Comparison of ENCODE assay signal across 12 cellular contexts in genomic region chr6:89895273-89895874, GRCh38. TPM values are rescaled to one million over a fixed set of nuclear protein-coding genes. Genes with fewer than 3 reads are reported as not detected.
DNase-seq lines count a peak whose midpoint lies in the region; ATAC-seq and TF ChIP-seq lines count a peak whose summit lies in the region.
"Had no signal": no experiment of that assay in that cellular context is flagged by ENCODE, and none has a peak within 500 bp of the region (broad histone marks: within the 10 kb centered on the region; RNA-seq: fewer than 3 reads in every experiment).

No MANE protein-coding gene starts in this region.

- H3K4me1 Mint-ChIP-seq in activated CD8-positive, alpha-beta T cell treated with anti-CD3 and anti-CD28 coated beads, Interleukin-2, amount 10 ng/mL, durations not matched to agents 7 days and 5 days (ENCODE audit: low read depth) = peaks cover 2% of the 10 kb centered on the region
- H3K4me1 Mint-ChIP-seq in CD14-positive monocyte = no peaks in the 10 kb centered on the region

- H3K4me3 Mint-ChIP-seq in activated CD8-positive, alpha-beta T cell treated with anti-CD3 and anti-CD28 coated beads, Interleukin-2, amount 10 ng/mL, durations not matched to agents 7 days and 5 days = no peak overlapping the region
- H3K4me3 Mint-ChIP-seq in CD14-positive monocyte = no peak overlapping the region

- no peak overlapping the region for H3K4me3 ChIP-seq in HFF-Myc (replicated peaks; ENCODE audit: low read depth, low read length)
- H3K4me3 ChIP-seq: upper lobe of left lung had no signal

- TF ChIP-seq CTCF in HFF-Myc (IDR thresholded peaks at IDR 0.05; ENCODE audit: low read depth, low read length, missing control alignments) = no peak
- TF ChIP-seq CTCF in CD14-positive monocyte (IDR thresholded peaks at IDR 0.05) = no peak

- POLR2A ChIA-PET in activated CD8-positive, alpha-beta T cell treated with anti-CD3 and anti-CD28 coated beads, Interleukin-2, amount 10 ng/mL, durations not matched to agents 7 days and 5 days (lab: Charles Lee) = interaction anchor here (0.6 kb wide), 1 partner anchor 316 kb away, joined by 3 read pairs; no protein-coding TSS in a partner anchor

- CTCF ChIA-PET in activated CD8-positive, alpha-beta T cell treated with anti-CD3 and anti-CD28 coated beads, Interleukin-2, amount 10 ng/mL, durations not matched to agents 7 days and 5 days (lab: Charles Lee) = no interaction called here

- intact Hi-C loops in CD14-positive monocyte (cut with micrococcal nuclease) = no loop called here

- H3K27ac Mint-ChIP-seq in activated CD8-positive, alpha-beta T cell treated with anti-CD3 and anti-CD28 coated beads, Interleukin-2, amount 10 ng/mL, durations not matched to agents 7 days and 5 days = no peak overlapping the region
- H3K27ac Mint-ChIP-seq in CD14-positive monocyte = no peak overlapping the region

- ATAC-seq in activated CD8-positive, alpha-beta T cell treated with anti-CD3 and anti-CD28 coated beads, Interleukin-2, amount 10 ng/mL, durations not matched to agents 7 days and 5 days = peak; percentile 60
- no peak for ATAC-seq in HG02870 (IDR thresholded peaks at IDR 0.05; ENCODE audit: unreplicated experiment)
- ATAC-seq in HG03097 (IDR thresholded peaks at IDR 0.05; ENCODE audit: low FRiP score, unreplicated experiment) = no peak

- no peaks in the 10 kb centered on the region for H3K9me3 Mint-ChIP-seq in activated CD8-positive, alpha-beta T cell treated with anti-CD3 and anti-CD28 coated beads, Interleukin-2, amount 10 ng/mL, durations not matched to agents 7 days and 5 days (ENCODE audit: insufficient read depth)
- peaks cover 0 to 6% (median 0%) of the 10 kb centered on the region in 7 donors for H3K9me3 Mint-ChIP-seq in CD14-positive monocyte

- H3K36me3 Mint-ChIP-seq in activated CD8-positive, alpha-beta T cell treated with anti-CD3 and anti-CD28 coated beads, Interleukin-2, amount 10 ng/mL, durations not matched to agents 7 days and 5 days (ENCODE audit: low read depth) = no peaks in the 10 kb centered on the region
- no peaks in the 10 kb centered on the region for H3K36me3 Mint-ChIP-seq in CD14-positive monocyte
- H3K36me3 Mint-ChIP-seq: brain had no signal

- DNase-seq in A172 (ENCODE audit: low spot score) = peak; percentile 56
- DNase-seq in HFF-Myc (ENCODE audit: extremely low read depth, low read depth) = peak; percentile 19
- DNase-seq in activated CD8-positive, alpha-beta T cell treated with anti-CD3 and anti-CD28 coated beads, Interleukin-2, amount 10 ng/mL, durations not matched to agents 7 days and 5 days = peak; percentile 35
- peak; percentile 57 for DNase-seq in iPS DF 19.7 (ENCODE audit: low read depth, low spot score)
- no peak for DNase-seq in NCI-H69 (lab: John Stamatoyannopoulos, UW)
- DNase-seq in CD14-positive monocyte (ENCODE audit: low spot score) = no peak
- DNase-seq: NCI-H526 treated with DMSO at 0.1 percent for 48 hours, posterior cingulate gyrus, upper lobe of left lung had no signal

- H3K27me3 Mint-ChIP-seq in activated CD8-positive, alpha-beta T cell treated with anti-CD3 and anti-CD28 coated beads, Interleukin-2, amount 10 ng/mL, durations not matched to agents 7 days and 5 days (ENCODE audit: low read depth) = peaks cover 44% of the 10 kb centered on the region
- peaks cover 18 to 32% (median 28%) of the 10 kb centered on the region in 3 donors for H3K27me3 Mint-ChIP-seq in CD14-positive monocyte (ENCODE audit: low read depth in 3 of 3)

RNA-seq across cellular contexts. Expression of gene GJA10, which starts 1.1 kb away (rescaled TPM):
- not detected in 2 replicates for total RNA-seq in A172 (2014; rRNA removed; shearing (Covaris generic))
- total RNA-seq in activated CD8-positive, alpha-beta T cell treated with anti-CD3 and anti-CD28 coated beads, Interleukin-2, amount 10 ng/mL, durations not matched to agents 7 days and 5 days = not detected
- not detected for polyA plus RNA-seq in CD14-positive monocyte
- total RNA-seq: upper lobe of left lung had no signal

Comparison
In these comparisons a context has a peak if more than half of its experiments do, and no peak if none do; other contexts are left out.
1. DNase-seq: peak in A172 (single experiment), HFF-Myc (single experiment), activated CD8-positive, alpha-beta T cell treated with anti-CD3 and anti-CD28 coated beads, Interleukin-2, amount 10 ng/mL, durations not matched to agents 7 days and 5 days (single experiment) and iPS DF 19.7 (single experiment); none in NCI-H69 (single experiment) and CD14-positive monocyte (single experiment).